In genomic region chr17:31096106-31096436, GRCh38 we compare ENCODE assay signal across 8 cellular contexts. TPM values are rescaled to one million over a fixed set of nuclear protein-coding genes. Genes with fewer than 3 reads are reported as not detected.
DNase-seq lines count a peak whose midpoint lies in the region; ATAC-seq and TF ChIP-seq lines count a peak whose summit lies in the region.

No MANE protein-coding gene starts in this region.

- peaks cover 11% of the 10 kb centered on the region for H3K4me1 ChIP-seq in BLaER1
- H3K4me1 ChIP-seq in KMS-11 (ENCODE audit: low read depth, poor library complexity, severe bottlenecking), result peaks cover 14% of the 10 kb centered on the region

- H3K4me3 Mint-ChIP-seq in natural killer cell, result peak overlapping the region; percentile 98

- no peaks in the 10 kb centered on the region for H3K27me3 Mint-ChIP-seq in natural killer cell (ENCODE audit: low read depth in 2 of 2)

- H3K27me3 ChIP-seq in BLaER1 (no peaks in the 10 kb centered on the region), KMS-11 (ENCODE audit: insufficient read depth, low read depth) (no peaks in the 10 kb centered on the region)

- peaks cover 26% of the 10 kb centered on the region; the same call in 1 of the 2 replicates for H3K79me2 ChIP-seq in KMS-11 (ENCODE audit: insufficient read depth, low read depth)

- H2AFZ ChIP-seq in KMS-11 (ENCODE audit: low read depth), result peak overlapping the region; percentile 86; the same call in 1 of the 2 replicates

- DNase-seq in choroid plexus epithelial cell (ENCODE audit: low read depth) (peak; percentile 38), natural killer cell (no peak), left colon (no peak), HUDEP-2 (lab: John Stamatoyannopoulos, UW; ENCODE audit: unreplicated experiment in 76 of 76) (no peak), NAMALWA (ENCODE audit: low spot score) (no peak)

- H3K4me3 ChIP-seq in BLaER1 (peak overlapping the region; percentile 85), KMS-11 (IDR thresholded peaks at IDR 0.05; ENCODE audit: insufficient read depth, low read depth, low read length) (no peak overlapping the region), choroid plexus epithelial cell (ENCODE audit: low read depth, low read length) (peak overlapping the region; percentile 82)

- no peak overlapping the region for H3K27ac ChIP-seq in BLaER1
- peak overlapping the region; percentile 59; the same call in 1 of the 2 replicates for H3K27ac ChIP-seq in KMS-11

- no peak for TF ChIP-seq CTCF in KMS-11 (conservative IDR thresholded peaks at IDR 0.05; ENCODE audit: low read depth, low read length)
- no peak for TF ChIP-seq CTCF in choroid plexus epithelial cell (conservative IDR thresholded peaks at IDR 0.05; ENCODE audit: low read depth, low read length)
- TF ChIP-seq CTCF in natural killer cell (IDR thresholded peaks at IDR 0.05), result no peak

- peaks cover 27% of the 10 kb centered on the region for H4K20me1 ChIP-seq in BLaER1
- H4K20me1 ChIP-seq in KMS-11 (ENCODE audit: insufficient read depth), result no peaks in the 10 kb centered on the region

- peaks cover 12 to 13% of the 10 kb centered on the region in 2 donors for H3K4me1 Mint-ChIP-seq in natural killer cell

- H3K4me2 ChIP-seq in BLaER1 (peak overlapping the region; percentile 91), KMS-11 (peak overlapping the region; percentile 49)

- no peaks in the 10 kb centered on the region for H3K36me3 ChIP-seq in BLaER1
- H3K36me3 ChIP-seq in KMS-11 (ENCODE audit: insufficient read depth), result no peaks in the 10 kb centered on the region

- ATAC-seq in natural killer cell (no peak), left colon (no peak), GM21825 (IDR thresholded peaks at IDR 0.05; ENCODE audit: unreplicated experiment) (no peak)

- H3K36me3 Mint-ChIP-seq in natural killer cell, result no peaks in the 10 kb centered on the region

- no peaks in the 10 kb centered on the region for H3K9me3 Mint-ChIP-seq in natural killer cell

- H3K9ac ChIP-seq in BLaER1 (peak overlapping the region; percentile 83), KMS-11 (peak overlapping the region; percentile 86; the same call in 1 of the 2 replicates)

- no peaks in the 10 kb centered on the region for H3K9me3 ChIP-seq in BLaER1

- intact Hi-C loops in natural killer cell (cut with micrococcal nuclease) (no loop called here), left colon (cut with DNase I, micrococcal nuclease) (no loop called here)

- H3K27ac Mint-ChIP-seq in natural killer cell, result peak overlapping the region; percentile 90 to 98

RNA-seq across cellular contexts. Expression of gene NF1, which starts 1.3 kb away (rescaled TPM):
- 10 to 100 TPM; 30.3 to 40.7 (median 38.8) TPM for total RNA-seq in natural killer cell
- total RNA-seq in left colon, result 10 to 100 TPM; 48.9 to 61.4 TPM
